Comparison of ENCODE assay signal across 19 cellular contexts in genomic region chr1:229759037-229759435, GRCh38.
A peak's percentile ranks its signal among the peaks of the same experiment; 100 is the strongest.
DNase-seq lines count a peak whose midpoint lies in the region; TF ChIP-seq lines count a peak whose summit lies in the region.
"Had no signal": no experiment of that assay in that cellular context is flagged by ENCODE, and none has a peak within 500 bp of the region (broad histone marks: within the 10 kb centered on the region; RNA-seq: fewer than 3 reads in every experiment).

No MANE protein-coding gene starts in this region.

- intact Hi-C loops in thyroid gland (cut with DNase I), result no loop called here

- H3K4me3 ChIP-seq in AG04449 (ENCODE audit: low read depth, low read length) (no peak overlapping the region), SJSA1 (no peak overlapping the region), thyroid gland (replicated peaks in 1 of 3) (no peak overlapping the region), coronary artery (no peak overlapping the region), BE2C (ENCODE audit: low read depth, low read length) (no peak overlapping the region)
- H3K4me3 ChIP-seq: esophagus squamous epithelium, HAP-1, prostate gland had no signal

- DNase-seq in AG04449 (ENCODE audit: low read depth, low spot score), result peak; percentile 41
- peak; percentile 62 for DNase-seq in HCEC 1CT
- peak; percentile 33 to 52 for DNase-seq in SJSA1 (ENCODE audit: low read depth in 1 of 2, low spot score in 2 of 2)
- peak; percentile 36 for DNase-seq in iris pigment epithelial cell (ENCODE audit: low read depth)
- DNase-seq in thyroid gland, result no peak
- no peak for DNase-seq in coronary artery (ENCODE audit: low spot score)
- DNase-seq in mucosa of gallbladder (ENCODE audit: low spot score), result no peak
- DNase-seq in BE2C, result no peak
- DNase-seq: activated B cell treated with CpG ODN at 0.5 μM for 24 hours; activated CD8-positive, alpha-beta T cell treated with anti-CD3 and anti-CD28 coated beads, Interleukin-2, amount 10 ng/mL, durations not matched to agents 7 days and 5 days; activated T-cell treated with anti-CD3 and anti-CD28 coated beads, Interleukin-2, amount 50 U/mL, for 48 hours; caudate nucleus; CD8-positive, alpha-beta memory T cell; esophagus squamous epithelium; NCI-H1105 treated with DMSO at 0.1 percent for 48 hours; NCI-H2171; NCI-H526 treated with DMSO at 0.1 percent for 48 hours had no signal

- CTCF ChIA-PET in AG04449 (lab: Yijun Ruan, JAX), result interaction anchor here (0.7 to 2.4 kb wide), 3 partner anchors 43 to 463 kb away, joined by 3 to 10 read pairs (median 6); no protein-coding TSS in a partner anchor

- 89 to 90% methylated on average over 5 of the region's 5 CpGs for WGBS in thyroid gland, 2 donors

- no peak for TF ChIP-seq CTCF in AG04449 (IDR thresholded peaks at IDR 0.05; ENCODE audit: insufficient read depth, low read length, missing control alignments)
- TF ChIP-seq CTCF in thyroid gland (IDR thresholded peaks at IDR 0.05), result no peak
- TF ChIP-seq CTCF in coronary artery (IDR thresholded peaks at IDR 0.05), result no peak
- TF ChIP-seq CTCF in BE2C (IDR thresholded peaks at IDR 0.05; ENCODE audit: low read depth, low read length), result no peak

- H3K36me3 ChIP-seq in SJSA1 (no peaks in the 10 kb centered on the region), thyroid gland (no peaks in the 10 kb centered on the region), BE2C (no peaks in the 10 kb centered on the region)
- H3K36me3 ChIP-seq: esophagus squamous epithelium, HAP-1, prostate gland had no signal

- no peak for TF ChIP-seq POLR2A in thyroid gland (IDR thresholded peaks at IDR 0.05)

- POLR2A ChIA-PET in AG04449 (lab: Yijun Ruan, JAX), result no interaction called here

- H3K27me3 ChIP-seq in SJSA1 (replicated peaks) (0 out of 2 replicates have a peak, but pooled peaks cover 3% of the 10 kb centered on the region), thyroid gland (no peaks in the 10 kb centered on the region), BE2C (no peaks in the 10 kb centered on the region)
- H3K27me3 ChIP-seq: esophagus squamous epithelium had no signal

- H3K4me1 ChIP-seq in SJSA1 (replicated peaks) (peaks cover 43% of the 10 kb centered on the region), thyroid gland (no peaks in the 10 kb centered on the region), BE2C (no peaks in the 10 kb centered on the region)
- H3K4me1 ChIP-seq: esophagus squamous epithelium, HAP-1, prostate gland had no signal

- no peaks in the 10 kb centered on the region for H3K9me3 ChIP-seq in SJSA1 (replicated peaks)
- H3K9me3 ChIP-seq in thyroid gland, result no peaks in the 10 kb centered on the region
- no peaks in the 10 kb centered on the region; the same call in 1 of the 2 replicates for H3K9me3 ChIP-seq in BE2C
- H3K9me3 ChIP-seq: esophagus squamous epithelium, HAP-1, prostate gland had no signal

- H3K27ac ChIP-seq in SJSA1, result peak overlapping the region; percentile 50
- H3K27ac ChIP-seq in thyroid gland, result no peak overlapping the region
- no peak overlapping the region for H3K27ac ChIP-seq in coronary artery
- H3K27ac ChIP-seq: esophagus squamous epithelium, prostate gland had no signal

Comparison
In these comparisons a context has a peak if more than half of its experiments do, and no peak if none do; other contexts are left out.
1. DNase-seq: peak in AG04449 (single experiment), HCEC 1CT (single experiment), SJSA1 (2 of 2) and iris pigment epithelial cell (single experiment); none in thyroid gland (0 of 2), coronary artery (single experiment), mucosa of gallbladder (single experiment) and BE2C (single experiment).